ENCODE assay signal across 28 cellular contexts in genomic region chr7:112554591-112554990, GRCh38.
DNase-seq lines count a peak whose midpoint lies in the region; ATAC-seq and TF ChIP-seq lines count a peak whose summit lies in the region.
"Had no signal": no experiment of that assay in that cellular context is flagged by ENCODE, and none has a peak within 500 bp of the region (broad histone marks: within the 10 kb centered on the region; RNA-seq: fewer than 3 reads in every experiment).

No MANE protein-coding gene starts in this region.

- in situ Hi-C loops in IMR-90 (cut with MboI; ENCODE audit: low sequenced_read_pairs) (loop anchor here (25.0 kb wide), 1 partner anchor 1133 kb away; no protein-coding TSS in a partner anchor), brain microvascular endothelial cell (cut with HindIII; ENCODE audit: low pct_ligation_motif_present, low sequenced_read_pairs) (no loop called here)

- H3K9me3 Mint-ChIP-seq in glutamatergic neuron (ENCODE audit: unreplicated experiment), result no peaks in the 10 kb centered on the region
- no peaks in the 10 kb centered on the region for H3K9me3 Mint-ChIP-seq in activated naive CD4-positive, alpha-beta T cell treated with anti-CD3 and anti-CD28 coated beads for 36 hours
- H3K9me3 Mint-ChIP-seq: activated CD4-positive, alpha-beta T cell treated with anti-CD3 and anti-CD28 coated beads, Interleukin-2, amount 10 ng/mL, durations not matched to agents 7 days and 5 days; activated naive CD4-positive, alpha-beta T cell treated with anti-CD3 and anti-CD28 coated beads, Interleukin-2, amount 10 ng/mL, durations not matched to agents 7 days and 5 days; dendritic cell treated with granulocyte-macrophage colony-stimulating factor and Interleukin-4, amounts not matched to agents 40 ng/mL and 50 ng/mL, for 4 days; naive B cell; stimulated activated effector memory CD8-positive, alpha-beta T cell treated with anti-CD3 and anti-CD28 coated beads, Interleukin-12 subunit alpha, Interleukin-12 subunit beta, amount 100 ng/mL, for 72 hours had no signal

- TF ChIP-seq POLR2A in IMR-90 (IDR thresholded peaks at IDR 0.05; ENCODE audit: low read depth, low read length), result no peak

- H3K27ac ChIP-seq in IMR-90 (ENCODE audit: insufficient read depth, low read length), result no peak overlapping the region
- no peak overlapping the region for H3K27ac ChIP-seq in brain microvascular endothelial cell
- H3K27ac ChIP-seq: spleen, thoracic aorta, WERI-Rb-1 had no signal

- intact Hi-C loops in IMR-90 (cut with micrococcal nuclease), result no loop called here
- intact Hi-C loops in activated naive CD4-positive, alpha-beta T cell treated with anti-CD3 and anti-CD28 coated beads for 36 hours (cut with micrococcal nuclease), result loop anchor here (5.0 kb wide), 1 partner anchor 1143 kb away; no protein-coding TSS in a partner anchor

- no peak overlapping the region for H3K4me3 Mint-ChIP-seq in glutamatergic neuron (ENCODE audit: unreplicated experiment)
- H3K4me3 Mint-ChIP-seq in activated naive CD4-positive, alpha-beta T cell treated with anti-CD3 and anti-CD28 coated beads for 36 hours, result no peak overlapping the region
- H3K4me3 Mint-ChIP-seq: activated CD4-positive, alpha-beta T cell treated with anti-CD3 and anti-CD28 coated beads, Interleukin-2, amount 10 ng/mL, durations not matched to agents 7 days and 5 days; activated CD8-positive, alpha-beta memory T cell treated with anti-CD3 and anti-CD28 coated beads, Interleukin-2, amount 10 ng/mL, durations not matched to agents 7 days and 5 days; activated naive CD4-positive, alpha-beta T cell treated with anti-CD3 and anti-CD28 coated beads, Interleukin-2, amount 10 ng/mL, durations not matched to agents 7 days and 5 days; dendritic cell treated with granulocyte-macrophage colony-stimulating factor and Interleukin-4, amounts not matched to agents 40 ng/mL and 50 ng/mL, for 4 days; naive B cell; stimulated activated effector memory CD8-positive, alpha-beta T cell treated with anti-CD3 and anti-CD28 coated beads, Interleukin-12 subunit alpha, Interleukin-12 subunit beta, amount 100 ng/mL, for 72 hours had no signal

- H3K23ac ChIP-seq in IMR-90 (ENCODE audit: low read depth, low read length), result no peak overlapping the region

- no peak overlapping the region for H4K5ac ChIP-seq in IMR-90 (ENCODE audit: low read depth, low read length)

- no TSS peak for BruUV-seq in IMR-90 (replicated peaks; lab: Mats Ljungman, UMichigan)

- no peak overlapping the region for H4K91ac ChIP-seq in IMR-90 (ENCODE audit: insufficient read depth, low read depth, low read length)

- no peaks in the 10 kb centered on the region for H3K36me3 Mint-ChIP-seq in glutamatergic neuron (ENCODE audit: unreplicated experiment)
- no peaks in the 10 kb centered on the region for H3K36me3 Mint-ChIP-seq in activated naive CD4-positive, alpha-beta T cell treated with anti-CD3 and anti-CD28 coated beads for 36 hours (ENCODE audit: low read depth)
- H3K36me3 Mint-ChIP-seq: activated CD8-positive, alpha-beta memory T cell treated with anti-CD3 and anti-CD28 coated beads, Interleukin-2, amount 10 ng/mL, durations not matched to agents 7 days and 5 days; activated naive CD4-positive, alpha-beta T cell treated with anti-CD3 and anti-CD28 coated beads, Interleukin-2, amount 10 ng/mL, durations not matched to agents 7 days and 5 days; naive B cell; stimulated activated effector memory CD8-positive, alpha-beta T cell treated with anti-CD3 and anti-CD28 coated beads, Interleukin-12 subunit alpha, Interleukin-12 subunit beta, amount 100 ng/mL, for 72 hours had no signal

- H3K4me2 ChIP-seq in IMR-90 (ENCODE audit: low read depth, low read length), result no peak overlapping the region

- no peaks in the 10 kb centered on the region for H3K4me1 ChIP-seq in IMR-90 (ENCODE audit: control insufficient read depth, insufficient read depth, low read length)
- H3K4me1 ChIP-seq: spleen had no signal

- ATAC-seq in IMR-90 (ENCODE audit: low read depth), result no peak
- no peak for ATAC-seq in HG03442 (IDR thresholded peaks at IDR 0.05; ENCODE audit: unreplicated experiment)
- ATAC-seq in GM21526 (IDR thresholded peaks at IDR 0.05; ENCODE audit: low FRiP score, unreplicated experiment), result no peak
- ATAC-seq: activated CD8-positive, alpha-beta memory T cell treated with anti-CD3 and anti-CD28 coated beads, Interleukin-2, amount 10 ng/mL, durations not matched to agents 7 days and 5 days; left colon; stimulated activated effector memory CD8-positive, alpha-beta T cell treated with anti-CD3 and anti-CD28 coated beads, Interleukin-12 subunit alpha, Interleukin-12 subunit beta, amount 100 ng/mL, for 72 hours had no signal

- no peak overlapping the region for H2BK120ac ChIP-seq in IMR-90 (ENCODE audit: low read depth, low read length)

- H3K4me3 ChIP-seq in IMR-90 (ENCODE audit: insufficient read depth, low read depth, low read length) (no peak overlapping the region), brain microvascular endothelial cell (ENCODE audit: low read depth, low read length) (no peak overlapping the region)
- H3K4me3 ChIP-seq: spleen, thoracic aorta had no signal

- TF ChIP-seq CTCF in IMR-90 (conservative IDR thresholded peaks at IDR 0.05; ENCODE audit: low read depth, low read length) (peak; percentile 20; the same call in 1 of the 2 replicates), brain microvascular endothelial cell (IDR thresholded peaks at IDR 0.05; ENCODE audit: low read depth, low read length, missing control alignments) (peak; percentile 9), glutamatergic neuron (IDR thresholded peaks at IDR 0.05; ENCODE audit: partially characterized antibody, unreplicated experiment) (peak; percentile 26)

- no peak for TF ChIP-seq RAD21 in IMR-90 (IDR thresholded peaks at IDR 0.05; ENCODE audit: low read length)

- no peak overlapping the region for H2AK5ac ChIP-seq in IMR-90 (ENCODE audit: low read depth, low read length)

- H3K4me1 Mint-ChIP-seq in glutamatergic neuron (ENCODE audit: low read depth, unreplicated experiment), result no peaks in the 10 kb centered on the region
- peaks cover 14% of the 10 kb centered on the region for H3K4me1 Mint-ChIP-seq in activated naive CD4-positive, alpha-beta T cell treated with anti-CD3 and anti-CD28 coated beads for 36 hours (ENCODE audit: low read depth)
- H3K4me1 Mint-ChIP-seq: naive B cell had no signal

- H3K79me1 ChIP-seq in IMR-90 (ENCODE audit: low read depth in 1 of 2, low read length in 2 of 2), result no peaks in the 10 kb centered on the region

- H3K9ac ChIP-seq in IMR-90 (ENCODE audit: low read depth, low read length), result no peak overlapping the region

- no peak overlapping the region for H3K27ac Mint-ChIP-seq in glutamatergic neuron (ENCODE audit: unreplicated experiment)
- H3K27ac Mint-ChIP-seq in activated naive CD4-positive, alpha-beta T cell treated with anti-CD3 and anti-CD28 coated beads for 36 hours, result no peak overlapping the region
- H3K27ac Mint-ChIP-seq: activated CD4-positive, alpha-beta T cell treated with anti-CD3 and anti-CD28 coated beads, Interleukin-2, amount 10 ng/mL, durations not matched to agents 7 days and 5 days; activated CD8-positive, alpha-beta memory T cell treated with anti-CD3 and anti-CD28 coated beads, Interleukin-2, amount 10 ng/mL, durations not matched to agents 7 days and 5 days; activated naive CD4-positive, alpha-beta T cell treated with anti-CD3 and anti-CD28 coated beads, Interleukin-2, amount 10 ng/mL, durations not matched to agents 7 days and 5 days; dendritic cell treated with granulocyte-macrophage colony-stimulating factor and Interleukin-4, amounts not matched to agents 40 ng/mL and 50 ng/mL, for 4 days; naive B cell; stimulated activated effector memory CD8-positive, alpha-beta T cell treated with anti-CD3 and anti-CD28 coated beads, Interleukin-12 subunit alpha, Interleukin-12 subunit beta, amount 100 ng/mL, for 72 hours had no signal

- no peak overlapping the region for H3K4ac ChIP-seq in IMR-90 (ENCODE audit: low read depth, low read length)

- no peak overlapping the region for H2BK20ac ChIP-seq in IMR-90 (ENCODE audit: low read depth, low read length)

- H2AFZ ChIP-seq in IMR-90 (replicated peaks; ENCODE audit: low read length, poor library complexity), result no peak overlapping the region

- dilution Hi-C loops in IMR-90 (cut with HindIII; ENCODE audit: low sequenced_read_pairs, unreplicated experiment), result no loop called here

- no peak overlapping the region for H3K14ac ChIP-seq in IMR-90 (replicated peaks; ENCODE audit: low read depth, low read length)

- H4K20me1 ChIP-seq in IMR-90 (ENCODE audit: insufficient read depth, low read length), result no peaks in the 10 kb centered on the region

- CTCF ChIA-PET in IMR-90 (lab: Yijun Ruan, JAX), result no interaction called here
- CTCF ChIA-PET in activated naive CD4-positive, alpha-beta T cell treated with anti-CD3 and anti-CD28 coated beads for 36 hours (lab: Charles Lee), result no interaction called here

- no peak overlapping the region for H3K56ac ChIP-seq in IMR-90 (ENCODE audit: extremely low read depth, insufficient read depth, low read length)

- H3K27me3 ChIP-seq in IMR-90 (ENCODE audit: control insufficient read depth, insufficient read depth, low read length), result no peaks in the 10 kb centered on the region; the same call in 1 of the 2 replicates
- H3K27me3 ChIP-seq in brain microvascular endothelial cell (replicated peaks), result no peaks in the 10 kb centered on the region

- no peak overlapping the region for H2BK15ac ChIP-seq in IMR-90 (ENCODE audit: low read depth, low read length)

- no peak overlapping the region for H2AK9ac ChIP-seq in IMR-90 (replicated peaks; ENCODE audit: low read depth, low read length, poor library complexity)

- H3K9me1 ChIP-seq in IMR-90 (ENCODE audit: insufficient read depth, low read length), result no peaks in the 10 kb centered on the region

- H3K9me3 ChIP-seq in IMR-90 (ENCODE audit: control insufficient read depth, insufficient read depth, low read length), result no peaks in the 10 kb centered on the region
- H3K9me3 ChIP-seq: spleen, thoracic aorta had no signal

- no peak overlapping the region for H3K18ac ChIP-seq in IMR-90 (ENCODE audit: low read depth, low read length)

- POLR2A ChIA-PET in IMR-90 (lab: Charles Lee; ENCODE audit: unreplicated experiment), result no interaction called here

- peaks cover 1% of the 10 kb centered on the region for H3K27me3 Mint-ChIP-seq in glutamatergic neuron (ENCODE audit: unreplicated experiment)
- peaks cover 1% of the 10 kb centered on the region for H3K27me3 Mint-ChIP-seq in activated naive CD4-positive, alpha-beta T cell treated with anti-CD3 and anti-CD28 coated beads for 36 hours (ENCODE audit: low read depth)
- H3K27me3 Mint-ChIP-seq: activated CD4-positive, alpha-beta T cell treated with anti-CD3 and anti-CD28 coated beads, Interleukin-2, amount 10 ng/mL, durations not matched to agents 7 days and 5 days; activated naive CD4-positive, alpha-beta T cell treated with anti-CD3 and anti-CD28 coated beads, Interleukin-2, amount 10 ng/mL, durations not matched to agents 7 days and 5 days; dendritic cell treated with granulocyte-macrophage colony-stimulating factor and Interleukin-4, amounts not matched to agents 40 ng/mL and 50 ng/mL, for 4 days had no signal

- no peak overlapping the region for H4K8ac ChIP-seq in IMR-90 (ENCODE audit: low read depth in 2 of 2, low read length in 2 of 2)

- H2BK5ac ChIP-seq in IMR-90 (ENCODE audit: low read depth, low read length, poor library complexity, severe bottlenecking), result no peak overlapping the region

- H3K36me3 ChIP-seq in IMR-90 (ENCODE audit: control insufficient read depth, insufficient read depth, low read length), result no peaks in the 10 kb centered on the region
- H3K36me3 ChIP-seq in brain microvascular endothelial cell (replicated peaks), result no peaks in the 10 kb centered on the region
- H3K36me3 ChIP-seq: spleen, thoracic aorta, WERI-Rb-1 had no signal

- no peak for DNase-seq in IMR-90
- DNase-seq in brain microvascular endothelial cell, result no peak
- DNase-seq in glutamatergic neuron, result no peak
- no peak for DNase-seq in activated naive CD4-positive, alpha-beta T cell treated with anti-CD3 and anti-CD28 coated beads for 36 hours
- DNase-seq in midbrain (lab: John Stamatoyannopoulos, UW), result no peak
- DNase-seq: activated CD4-positive, alpha-beta T cell treated with anti-CD3 and anti-CD28 coated beads, Interleukin-2, amount 10 ng/mL, durations not matched to agents 7 days and 5 days; activated CD8-positive, alpha-beta memory T cell treated with anti-CD3 and anti-CD28 coated beads, Interleukin-2, amount 10 ng/mL, durations not matched to agents 7 days and 5 days; activated naive CD4-positive, alpha-beta T cell treated with anti-CD3 and anti-CD28 coated beads, Interleukin-2, amount 10 ng/mL, durations not matched to agents 7 days and 5 days; amniotic stem cell; COR-L47; Kasumi-1; left colon; mesenchymal stem cell; naive B cell; NCI-H1048; NCI-H1930; NCI-H2227 treated with DMSO at 0.1 percent for 48 hours; NCI-H69; retina; spleen; stimulated activated CD4-positive, alpha-beta T cell treated with anti-CD3 and anti-CD28 coated beads, Interleukin-2, amount 100 ng/mL, for 48 hours; T-helper 9 cell; WERI-Rb-1 had no signal
